13 cellular contexts compared by ENCODE assay signal in the genomic region with DNA sequence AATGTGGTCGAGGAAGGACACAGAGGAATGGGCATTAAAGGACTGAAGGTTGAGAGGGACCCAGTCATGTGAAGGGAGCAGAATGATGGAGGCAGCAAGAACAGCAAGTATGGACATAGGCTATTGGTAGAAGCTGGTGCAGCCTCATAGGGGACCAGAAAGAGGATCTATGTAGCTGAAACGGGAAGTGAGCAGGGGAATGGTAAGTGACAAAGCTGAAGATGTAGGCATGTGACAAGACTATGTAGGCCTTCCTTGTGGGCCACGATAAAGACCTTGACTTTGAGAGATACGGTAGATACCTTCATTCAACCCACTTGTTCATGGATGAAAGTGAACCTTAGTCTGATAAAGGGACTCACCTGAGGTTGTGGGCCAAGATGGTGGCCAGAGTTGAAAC. TPM values are rescaled to one million over a fixed set of nuclear protein-coding genes. Genes with fewer than 3 reads are reported as not detected.
A peak's percentile ranks its signal among the peaks of the same experiment; 100 is the strongest.
DNase-seq lines count a peak whose midpoint lies in the region; ATAC-seq lines count a peak whose summit lies in the region.
"Had no signal": no experiment of that assay in that cellular context is flagged by ENCODE, and none has a peak within 500 bp of the region (broad histone marks: within the 10 kb centered on the region; RNA-seq: fewer than 3 reads in every experiment).

No MANE protein-coding gene starts in this region.

- ATAC-seq in GM18907 (IDR thresholded peaks at IDR 0.05; ENCODE audit: unreplicated experiment), result peak; percentile 47
- peak; percentile 81 for ATAC-seq in HG02870 (IDR thresholded peaks at IDR 0.05; ENCODE audit: unreplicated experiment)
- ATAC-seq: stimulated activated naive CD8-positive, alpha-beta T cell treated with anti-CD3 and anti-CD28 coated beads, Interleukin-15, Interleukin-2, amounts not matched to agents 100 U/mL and 50 U/mL, for 24 hours; WTC11 had no signal

- DNase-seq in NOMO-1 (lab: John Stamatoyannopoulos, UW; ENCODE audit: unreplicated experiment in 2 of 2) (peak; percentile 63 to 92), pons (ENCODE audit: low spot score) (peak; percentile 62), immature natural killer cell (no peak), GOT3 (lab: John Stamatoyannopoulos, UW) (no peak)
- no peak for DNase-seq in activated CD4-positive, alpha-beta T cell treated with anti-CD3 and anti-CD28 coated beads, Interleukin-2, amount 50 U/mL, for 4 hours
- no peak for DNase-seq in activated CD4-positive, CD25-positive, alpha-beta regulatory T cell (lab: John Stamatoyannopoulos, UW)
- DNase-seq: DMS153; kidney; NCI-H146; stimulated activated naive CD8-positive, alpha-beta T cell treated with anti-CD3 and anti-CD28 coated beads, Interleukin-15, Interleukin-2, amounts not matched to agents 100 U/mL and 50 U/mL, for 24 hours had no signal

- no peak overlapping the region for H3K4me3 Mint-ChIP-seq in immature natural killer cell
- H3K4me3 Mint-ChIP-seq: WTC11 had no signal

- H3K4me1 Mint-ChIP-seq in immature natural killer cell, result peaks cover 26 to 54% of the 10 kb centered on the region in 2 donors

- H3K27ac Mint-ChIP-seq in immature natural killer cell, result peak overlapping the region in 1 of 6 donors; percentile 12
- H3K27ac Mint-ChIP-seq: WTC11 had no signal

- no peaks in the 10 kb centered on the region for H3K36me3 Mint-ChIP-seq in immature natural killer cell
- H3K36me3 Mint-ChIP-seq: WTC11 had no signal

- H3K9me3 Mint-ChIP-seq in immature natural killer cell, result no peaks in the 10 kb centered on the region
- H3K9me3 Mint-ChIP-seq: WTC11 had no signal

- peaks cover 8 to 11% (median 10%) of the 10 kb centered on the region in 3 donors for H3K27me3 Mint-ChIP-seq in immature natural killer cell (ENCODE audit: low read depth in 3 of 3)

RNA-seq across cellular contexts. Expression of a gene that starts 3.5 kb away (rescaled TPM):
- 100 to 1,000 TPM in 2 of 3 donors, 10 to 100 TPM in 1; 99.5 to 109 (median 105) TPM for polyA plus RNA-seq in immature natural killer cell

Comparison
In these comparisons a context has a peak if more than half of its experiments do, and no peak if none do; other contexts are left out.
1. DNase-seq: peak in NOMO-1 (2 of 2) and pons (single experiment); none in activated CD4-positive, alpha-beta T cell treated with anti-CD3 and anti-CD28 coated beads, Interleukin-2, amount 50 U/mL, for 4 hours (0 of 2), immature natural killer cell (0 of 3), activated CD4-positive, CD25-positive, alpha-beta regulatory T cell (0 of 4) and GOT3 (single experiment).